24 cellular contexts compared by ENCODE assay signal in the genomic region with DNA sequence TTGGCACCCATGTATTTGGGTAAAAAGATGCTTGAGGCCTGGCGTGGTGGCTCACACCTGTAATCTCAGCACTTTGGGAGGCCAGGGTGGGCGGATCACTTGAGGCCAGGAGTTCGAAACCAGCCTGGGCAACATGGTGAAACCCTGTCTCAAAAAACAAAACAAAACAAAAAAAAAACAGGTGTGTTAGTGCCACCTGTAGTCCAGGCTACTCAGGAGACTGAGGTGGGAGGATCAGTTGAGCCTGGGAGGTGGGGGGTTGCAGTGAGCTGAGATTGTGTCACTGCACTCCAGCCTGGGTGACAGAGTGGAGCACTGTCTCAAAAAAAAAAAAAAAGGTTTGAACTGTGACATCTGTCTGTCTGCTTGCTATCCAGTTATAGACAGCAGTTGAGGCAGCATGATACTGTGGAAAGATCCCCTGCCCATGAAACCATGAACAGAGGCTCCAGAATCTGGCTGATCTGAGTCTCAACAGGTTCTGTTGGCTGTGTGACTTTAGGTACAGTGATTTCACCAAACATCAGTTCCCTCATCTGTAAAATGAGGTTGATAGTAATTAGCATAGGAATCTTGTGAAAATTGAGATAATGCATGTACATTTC. TPM values are rescaled to one million over a fixed set of nuclear protein-coding genes. Genes with fewer than 3 reads are reported as not detected.
A peak's percentile ranks its signal among the peaks of the same experiment; 100 is the strongest.
DNase-seq lines count a peak whose midpoint lies in the region; ATAC-seq, FAIRE-seq and TF ChIP-seq lines count a peak whose summit lies in the region.
"Had no signal": no experiment of that assay in that cellular context is flagged by ENCODE, and none has a peak within 500 bp of the region (broad histone marks: within the 10 kb centered on the region; RNA-seq: fewer than 3 reads in every experiment).

No MANE protein-coding gene starts in this region.

- H2AFZ ChIP-seq in KMS-11 (ENCODE audit: low read depth) (no peak overlapping the region), astrocyte (ENCODE audit: low read depth, low read length) (no peak overlapping the region), trophoblast cell (ENCODE audit: insufficient read depth, low read length, poor library complexity) (no peak overlapping the region)

- H3K9ac ChIP-seq in KMS-11 = no peak overlapping the region
- no peak overlapping the region for H3K9ac ChIP-seq in astrocyte (ENCODE audit: low read length)
- H3K9ac ChIP-seq in trophoblast cell (ENCODE audit: low read length) = no peak overlapping the region

- no peak overlapping the region for H2AK5ac ChIP-seq in trophoblast cell (ENCODE audit: low read length)

- no peak overlapping the region for H3K23ac ChIP-seq in trophoblast cell (ENCODE audit: low read length)

- no peak for FAIRE-seq in astrocyte (lab: Jason Lieb, UNC)
- FAIRE-seq: A204.1, GM12892, H54, pancreas had no signal

- H3K27ac ChIP-seq in KMS-11 (no peak overlapping the region), astrocyte (ENCODE audit: low read depth, low read length) (no peak overlapping the region), trophoblast cell (ENCODE audit: low read depth, low read length) (no peak overlapping the region)
- H3K27ac ChIP-seq: pancreas, tibial nerve had no signal

- TF ChIP-seq CTCF in KMS-11 (conservative IDR thresholded peaks at IDR 0.05; ENCODE audit: low read depth, low read length) = no peak
- no peak for TF ChIP-seq CTCF in astrocyte (IDR thresholded peaks at IDR 0.05; ENCODE audit: insufficient read depth, low read depth, low read length)

- peak overlapping the region; percentile 42 for H3K4ac ChIP-seq in trophoblast cell (ENCODE audit: low read depth, low read length)

- no peak overlapping the region for H3K4me3 ChIP-seq in KMS-11 (IDR thresholded peaks at IDR 0.05; ENCODE audit: insufficient read depth, low read depth, low read length)
- no peak overlapping the region for H3K4me3 ChIP-seq in astrocyte (ENCODE audit: insufficient read depth, low read depth, low read length)
- H3K4me3 ChIP-seq in trophoblast cell (ENCODE audit: low read depth, low read length) = no peak overlapping the region
- H3K4me3 ChIP-seq: mucosa of descending colon, pancreas, skin epidermis, tibial nerve had no signal

- CTCF ChIA-PET in activated CD4-positive, alpha-beta T cell treated with anti-CD3 and anti-CD28 coated beads for 36 hours (lab: Charles Lee) = interaction anchor here (0.6 to 3.0 kb wide), 9 partner anchors 10 to 127 kb away, joined by 3 to 14 read pairs (median 4); no protein-coding TSS in a partner anchor

- H3K4me3 Mint-ChIP-seq in activated CD4-positive, alpha-beta T cell treated with anti-CD3 and anti-CD28 coated beads for 36 hours = no peak overlapping the region
- peak overlapping the region; percentile 62 for H3K4me3 Mint-ChIP-seq in astrocyte (ENCODE audit: unreplicated experiment)
- H3K4me3 Mint-ChIP-seq: endodermal cell had no signal

- H4K20me1 ChIP-seq in KMS-11 (ENCODE audit: insufficient read depth) = peaks cover 81% of the 10 kb centered on the region
- peaks cover 86% of the 10 kb centered on the region for H4K20me1 ChIP-seq in astrocyte (ENCODE audit: insufficient read depth, low read length)

- H3K9me3 Mint-ChIP-seq in activated CD4-positive, alpha-beta T cell treated with anti-CD3 and anti-CD28 coated beads for 36 hours (ENCODE audit: low read depth) = no peaks in the 10 kb centered on the region
- no peaks in the 10 kb centered on the region for H3K9me3 Mint-ChIP-seq in astrocyte (ENCODE audit: unreplicated experiment)
- H3K9me3 Mint-ChIP-seq: endodermal cell; T-helper 1 cell treated with Interleukin-12 subunit alpha and Interleukin-12 subunit beta and Interleukin-4 antibody, amounts not matched to agents 30 μg/mL and 1 μg/mL, for 36 hours had no signal

- no peak overlapping the region for H3K18ac ChIP-seq in trophoblast cell (ENCODE audit: low read length)

- no peak overlapping the region for H2BK12ac ChIP-seq in trophoblast cell (ENCODE audit: low read length)

- H3K36me3 Mint-ChIP-seq in activated CD4-positive, alpha-beta T cell treated with anti-CD3 and anti-CD28 coated beads for 36 hours (ENCODE audit: low read depth) = peaks cover 12% of the 10 kb centered on the region
- peaks cover 6% of the 10 kb centered on the region for H3K36me3 Mint-ChIP-seq in astrocyte (ENCODE audit: low read depth, unreplicated experiment)

- POLR2A ChIA-PET in activated CD4-positive, alpha-beta T cell treated with anti-CD3 and anti-CD28 coated beads for 36 hours (lab: Charles Lee) = interaction anchor here (0.9 to 1.2 kb wide), 2 partner anchors 9 kb away, joined by 3 to 4 read pairs; no protein-coding TSS in a partner anchor

- DNase-seq in activated CD4-positive, alpha-beta T cell treated with anti-CD3 and anti-CD28 coated beads for 36 hours = peak; percentile 15
- no peak for DNase-seq in activated CD4-positive, alpha-beta T cell treated with anti-CD3 and anti-CD28 coated beads for 1 hour
- DNase-seq in astrocyte (ENCODE audit: low read depth) (no peak), trophoblast cell (no peak), ureter (ENCODE audit: low spot score) (no peak), activated gamma-delta T cell (lab: John Stamatoyannopoulos, UW) (no peak)
- DNase-seq: amniotic stem cell; cerebellar nuclear complex; endodermal cell; GDM1; left colon; mucosa of descending colon; NCI-H1436; NK-92 treated with Interleukin-12 subunit alpha and Interleukin-12 subunit beta, amount 100 ng/mL, for 24 hours; pancreas had no signal

- peaks cover 74% of the 10 kb centered on the region for H3K4me1 Mint-ChIP-seq in activated CD4-positive, alpha-beta T cell treated with anti-CD3 and anti-CD28 coated beads for 36 hours
- peaks cover 49% of the 10 kb centered on the region for H3K4me1 Mint-ChIP-seq in astrocyte (ENCODE audit: low read depth, unreplicated experiment)

- H3K27me3 ChIP-seq in KMS-11 (ENCODE audit: insufficient read depth, low read depth) = no peaks in the 10 kb centered on the region
- no peaks in the 10 kb centered on the region for H3K27me3 ChIP-seq in astrocyte (ENCODE audit: insufficient read depth, low read length)
- H3K27me3 ChIP-seq in trophoblast cell (ENCODE audit: insufficient read depth, low read length) = no peaks in the 10 kb centered on the region
- H3K27me3 ChIP-seq: pancreas, tibial nerve had no signal

- no peak overlapping the region for H2BK120ac ChIP-seq in trophoblast cell (ENCODE audit: insufficient read depth, low read length, poor library complexity)

- H4K8ac ChIP-seq in trophoblast cell (ENCODE audit: low read depth, low read length) = no peak overlapping the region

- H3K9me3 ChIP-seq in astrocyte (ENCODE audit: insufficient read depth, low read depth, low read length) = no peaks in the 10 kb centered on the region
- no peaks in the 10 kb centered on the region for H3K9me3 ChIP-seq in trophoblast cell (ENCODE audit: insufficient read depth, low read depth, low read length)
- H3K9me3 ChIP-seq: mucosa of descending colon, pancreas, tibial nerve had no signal

- H3K79me2 ChIP-seq in KMS-11 (ENCODE audit: insufficient read depth, low read depth) (peaks cover 96% of the 10 kb centered on the region), astrocyte (ENCODE audit: insufficient read depth, low read length) (peaks cover 99% of the 10 kb centered on the region), trophoblast cell (ENCODE audit: control insufficient read depth, insufficient read depth, low read length, poor library complexity) (peaks cover 37% of the 10 kb centered on the region)

- H3K14ac ChIP-seq in trophoblast cell (ENCODE audit: low read length) = no peak overlapping the region

- WGBS in trophoblast cell (ENCODE audit: extremely low coverage, insufficient coverage, insufficient read length) = no CpG with 5 or more reads among the region's 3 CpGs

- H3K4me2 ChIP-seq in KMS-11 (peak overlapping the region; percentile 63; the same call in 1 of the 2 replicates), astrocyte (ENCODE audit: low read length) (no peak overlapping the region), trophoblast cell (ENCODE audit: low read length) (no peak overlapping the region)

- no peaks in the 10 kb centered on the region for H3K27me3 Mint-ChIP-seq in activated CD4-positive, alpha-beta T cell treated with anti-CD3 and anti-CD28 coated beads for 36 hours
- no peaks in the 10 kb centered on the region for H3K27me3 Mint-ChIP-seq in astrocyte (ENCODE audit: low read depth, unreplicated experiment)

- H3K27ac Mint-ChIP-seq in activated CD4-positive, alpha-beta T cell treated with anti-CD3 and anti-CD28 coated beads for 36 hours = peak overlapping the region; percentile 63
- H3K27ac Mint-ChIP-seq in astrocyte (ENCODE audit: unreplicated experiment) = no peak overlapping the region
- H3K27ac Mint-ChIP-seq: endodermal cell; T-helper 1 cell treated with Interleukin-12 subunit alpha and Interleukin-12 subunit beta and Interleukin-4 antibody, amounts not matched to agents 30 μg/mL and 1 μg/mL, for 36 hours had no signal

- intact Hi-C loops in activated CD4-positive, alpha-beta T cell treated with anti-CD3 and anti-CD28 coated beads for 36 hours (cut with DNase I, micrococcal nuclease) = no loop called here

- no peak overlapping the region for H4K91ac ChIP-seq in trophoblast cell (ENCODE audit: low read depth, low read length)

- peaks cover 13% of the 10 kb centered on the region for H3K79me1 ChIP-seq in trophoblast cell (ENCODE audit: low read length)

- ATAC-seq in activated CD4-positive, alpha-beta T cell treated with anti-CD3 and anti-CD28 coated beads for 36 hours = no peak
- no peak for ATAC-seq in HG02623 (IDR thresholded peaks at IDR 0.05; ENCODE audit: unreplicated experiment)
- ATAC-seq: left colon, mucosa of descending colon, pancreas, Right ventricle myocardium inferior had no signal

- H3K4me1 ChIP-seq in KMS-11 (ENCODE audit: low read depth, poor library complexity, severe bottlenecking) = peaks cover 78% of the 10 kb centered on the region
- H3K4me1 ChIP-seq in astrocyte (ENCODE audit: insufficient read depth, low read length) = peaks cover 43% of the 10 kb centered on the region
- H3K4me1 ChIP-seq in trophoblast cell (ENCODE audit: control insufficient read depth in 1 of 2, insufficient read depth in 2 of 2, low read length in 2 of 2) = peaks cover 2% of the 10 kb centered on the region in 2 experiments

- no peak overlapping the region for H4K12ac ChIP-seq in trophoblast cell (ENCODE audit: low read depth, low read length)

- no peak overlapping the region for H2BK5ac ChIP-seq in trophoblast cell (ENCODE audit: low read depth, low read length, poor library complexity)

- H3K36me3 ChIP-seq in KMS-11 (ENCODE audit: insufficient read depth) = no peaks in the 10 kb centered on the region
- H3K36me3 ChIP-seq in astrocyte (ENCODE audit: insufficient read depth, low read length) = no peaks in the 10 kb centered on the region
- H3K36me3 ChIP-seq in trophoblast cell (ENCODE audit: control insufficient read depth in 1 of 2, insufficient read depth in 2 of 2, low read length in 2 of 2) = no peaks in the 10 kb centered on the region
- H3K36me3 ChIP-seq: pancreas, tibial nerve had no signal

RNA-seq across cellular contexts. Expression of a gene that starts 5.7 kb away (rescaled TPM):
- 10 to 100 TPM; 51.1 to 76.9 TPM for total RNA-seq in activated CD4-positive, alpha-beta T cell treated with anti-CD3 and anti-CD28 coated beads for 36 hours
- total RNA-seq in astrocyte = 41.7 and 44.6 TPM in 2 replicates
- polyA plus RNA-seq in trophoblast cell (2013) = 25.1 and 25.7 TPM in 2 replicates
- 97.0 TPM for total RNA-seq in ureter
